ENCODE assay signal across 26 cellular contexts in genomic region chr15:57090460-57090859, GRCh38.
DNase-seq lines count a peak whose midpoint lies in the region; ATAC-seq and TF ChIP-seq lines count a peak whose summit lies in the region.
"Had no signal": no experiment of that assay in that cellular context is flagged by ENCODE, and none has a peak within 500 bp of the region (broad histone marks: within the 10 kb centered on the region; RNA-seq: fewer than 3 reads in every experiment).

No MANE protein-coding gene starts in this region.

- H3K9me3 Mint-ChIP-seq in glutamatergic neuron (ENCODE audit: unreplicated experiment) (peaks cover 1% of the 10 kb centered on the region), GM23338 (no peaks in the 10 kb centered on the region)
- H3K9me3 Mint-ChIP-seq: naive thymus-derived CD4-positive, alpha-beta T cell had no signal

- H2AFZ ChIP-seq in GM23338 = no peak overlapping the region
- H2AFZ ChIP-seq: PC-9 had no signal

- H4K20me1 ChIP-seq in GM23338 (replicated peaks; ENCODE audit: insufficient read depth) = peaks cover 4% of the 10 kb centered on the region; the same call in 1 of the 2 replicates

- no peak for TF ChIP-seq CTCF in glutamatergic neuron (IDR thresholded peaks at IDR 0.05; ENCODE audit: partially characterized antibody, unreplicated experiment)
- TF ChIP-seq CTCF in GM23338 (conservative IDR thresholded peaks at IDR 0.05; ENCODE audit: low read depth in 2 of 2) = no peak
- no peak for TF ChIP-seq CTCF in right lobe of liver (IDR thresholded peaks at IDR 0.05)

- H3K9me2 ChIP-seq in GM23338 (ENCODE audit: insufficient read depth) = no peaks in the 10 kb centered on the region

- no peaks in the 10 kb centered on the region for H3K36me3 ChIP-seq in GM23338 (ENCODE audit: insufficient read depth)
- H3K36me3 ChIP-seq in right lobe of liver = peaks cover 0 to 10% (median 0%) of the 10 kb centered on the region in 4 donors
- H3K36me3 ChIP-seq: adrenal gland had no signal

- intact Hi-C loops in right lobe of liver (cut with DNase I) = no loop called here

- H3K79me2 ChIP-seq in GM23338 (replicated peaks; ENCODE audit: insufficient read depth) = peaks cover 33% of the 10 kb centered on the region

- peaks cover 12% of the 10 kb centered on the region; the same call in 1 of the 2 replicates for H3K4me1 ChIP-seq in GM23338 (ENCODE audit: insufficient read depth)
- no peaks in the 10 kb centered on the region for H3K4me1 ChIP-seq in right lobe of liver
- H3K4me1 ChIP-seq: lower lobe of right lung, SJSA1 had no signal

- peak overlapping the region; percentile 72 for H3K27ac Mint-ChIP-seq in glutamatergic neuron (ENCODE audit: unreplicated experiment)
- H3K27ac Mint-ChIP-seq in GM23338 = no peak overlapping the region; the same call in 1 of the 2 replicates
- H3K27ac Mint-ChIP-seq: activated CD8-positive, alpha-beta memory T cell treated with anti-CD3 and anti-CD28 coated beads, Interleukin-2, amount 10 ng/mL, durations not matched to agents 7 days and 5 days had no signal

- H3K4me3 ChIP-seq in GM23338 (no peak overlapping the region), right lobe of liver (no peak overlapping the region)
- H3K4me3 ChIP-seq: adrenal gland, heart right ventricle, lower lobe of right lung, PC-9, SJSA1, skin epidermis had no signal

- no peak for ATAC-seq in GM23338
- no peak for ATAC-seq in right lobe of liver
- ATAC-seq: activated CD8-positive, alpha-beta memory T cell treated with anti-CD3 and anti-CD28 coated beads, Interleukin-2, amount 10 ng/mL, durations not matched to agents 7 days and 5 days; HCT116; heart right ventricle; lower lobe of right lung; naive thymus-derived CD4-positive, alpha-beta T cell had no signal

- no peak overlapping the region for H3K27ac ChIP-seq in GM23338 (ENCODE audit: low read depth)
- H3K27ac ChIP-seq in right lobe of liver = no peak overlapping the region
- H3K27ac ChIP-seq: adrenal gland, heart right ventricle, KMS-11, lower lobe of right lung, PC-9, SJSA1, skin epidermis had no signal

- DNase-seq in DMS114 treated with DMSO at 0.1 percent for 48 hours (lab: John Stamatoyannopoulos, UW; ENCODE audit: unreplicated experiment) (peak; percentile 60), NCI-H146 treated with DMSO at 0.1 percent for 48 hours (lab: John Stamatoyannopoulos, UW; ENCODE audit: unreplicated experiment) (peak; percentile 44), glutamatergic neuron (no peak), GM23338 (ENCODE audit: low spot score) (no peak), right lobe of liver (no peak), ecto neural progenitor cell (ENCODE audit: low spot score) (no peak)
- DNase-seq in activated CD8-positive, alpha-beta memory T cell treated with anti-CD3 and anti-CD28 coated beads, Interleukin-2, amount 50 U/mL, for 48 hours = no peak
- DNase-seq: activated CD4-positive, alpha-beta T cell treated with anti-CD3 and anti-CD28 coated beads for 1 hour; activated CD8-positive, alpha-beta memory T cell treated with anti-CD3 and anti-CD28 coated beads, Interleukin-2, amount 10 ng/mL, durations not matched to agents 7 days and 5 days; activated effector memory CD4-positive, alpha-beta T cell treated with Interleukin-2 at 50 U/mL for 16 hours; adrenal gland; caudate nucleus; effector memory CD4-positive, alpha-beta T cell; EL; heart right ventricle; lower lobe of right lung; naive thymus-derived CD4-positive, alpha-beta T cell; NCI-H1048; PC-9; stimulated activated CD4-positive, alpha-beta T cell treated with anti-CD3 and anti-CD28 coated beads, Interleukin-2, amount 100 ng/mL, for 48 hours; T1000 had no signal

- H3K4me1 Mint-ChIP-seq in glutamatergic neuron (ENCODE audit: low read depth, unreplicated experiment) (peaks cover 25% of the 10 kb centered on the region), GM23338 (peaks cover 31% of the 10 kb centered on the region)

- H3K27me3 Mint-ChIP-seq in glutamatergic neuron (ENCODE audit: unreplicated experiment) (no peaks in the 10 kb centered on the region), GM23338 (ENCODE audit: insufficient read depth, low read depth, poor library complexity) (no peaks in the 10 kb centered on the region)
- H3K27me3 Mint-ChIP-seq: activated CD8-positive, alpha-beta memory T cell treated with anti-CD3 and anti-CD28 coated beads, Interleukin-2, amount 10 ng/mL, durations not matched to agents 7 days and 5 days; naive thymus-derived CD4-positive, alpha-beta T cell had no signal

- H3K4me3 Mint-ChIP-seq in glutamatergic neuron (ENCODE audit: unreplicated experiment) (peak overlapping the region; percentile 77), GM23338 (no peak overlapping the region)
- H3K4me3 Mint-ChIP-seq: activated CD8-positive, alpha-beta memory T cell treated with anti-CD3 and anti-CD28 coated beads, Interleukin-2, amount 10 ng/mL, durations not matched to agents 7 days and 5 days; naive thymus-derived CD4-positive, alpha-beta T cell had no signal

- WGBS in right lobe of liver (ENCODE audit: insufficient coverage, low coverage, low lambda C conversion rate, missing lambda C conversion rate) = 92% methylated on average over 4 of the region's 4 CpGs

- no peaks in the 10 kb centered on the region for H3F3A ChIP-seq in GM23338 (replicated peaks; ENCODE audit: low read depth)

- H3K4me2 ChIP-seq in GM23338 = no peak overlapping the region
- H3K4me2 ChIP-seq: KMS-11, PC-9 had no signal

- H3K9me3 ChIP-seq in right lobe of liver = no peaks in the 10 kb centered on the region
- H3K9me3 ChIP-seq: adrenal gland, heart right ventricle, lower lobe of right lung, SJSA1 had no signal

- no peak for TF ChIP-seq POLR2A in right lobe of liver (IDR thresholded peaks at IDR 0.05)

- H3K36me3 Mint-ChIP-seq in glutamatergic neuron (ENCODE audit: unreplicated experiment) (no peaks in the 10 kb centered on the region), GM23338 (ENCODE audit: low read depth) (no peaks in the 10 kb centered on the region; the same call in 2 of the 3 replicates)

- H3K27me3 ChIP-seq in GM23338 (ENCODE audit: insufficient read depth) = no peaks in the 10 kb centered on the region
- H3K27me3 ChIP-seq in right lobe of liver = no peaks in the 10 kb centered on the region
- H3K27me3 ChIP-seq: adrenal gland, heart right ventricle, SJSA1 had no signal

TF ChIP-seq in PFSK-1, 5 proteins besides CTCF, POLR2A, EP300 and RAD21 (continues in another document):
- TF ChIP-seq TAF1 (IDR thresholded peaks at IDR 0.05; ENCODE audit: borderline replicate concordance, insufficient read depth, low read length) = peak; percentile 26; the same call in 1 of the 2 replicates
- no peak for TF ChIP-seq REST (IDR thresholded peaks at IDR 0.05; ENCODE audit: insufficient read depth in 1 of 2, low read depth in 2 of 2, low read length in 2 of 2)

TF ChIP-seq in GM23338, 12 proteins besides CTCF, POLR2A, EP300 and RAD21 (continues in another document):
- no peak for TF ChIP-seq ZNF114 (CRISPR knock-in tag; IDR thresholded peaks at IDR 0.05)
- no peak for TF ChIP-seq ETS1 (IDR thresholded peaks at IDR 0.05)
- no peak for TF ChIP-seq JUNB (IDR thresholded peaks at IDR 0.05; ENCODE audit: unreplicated experiment)
- TF ChIP-seq POLR2AphosphoS5 (IDR thresholded peaks at IDR 0.05; ENCODE audit: low read depth) = no peak
- TF ChIP-seq ZNF331 (CRISPR knock-in tag; IDR thresholded peaks at IDR 0.05; ENCODE audit: low read depth) = no peak
- TF ChIP-seq EZH2phosphoT487 (IDR thresholded peaks at IDR 0.05; ENCODE audit: unreplicated experiment) = no peak
- no peak for TF ChIP-seq EZH2 (IDR thresholded peaks at IDR 0.05; ENCODE audit: low read depth, unreplicated experiment)
- TF ChIP-seq REST (IDR thresholded peaks at IDR 0.05; ENCODE audit: unreplicated experiment) = no peak
- no peak for TF ChIP-seq NANOG (IDR thresholded peaks at IDR 0.05; ENCODE audit: borderline replicate concordance)
- TF ChIP-seq STAT1 (IDR thresholded peaks at IDR 0.05; ENCODE audit: unreplicated experiment) = no peak
- no peak for TF ChIP-seq CREB1 (CRISPR knock-in tag; IDR thresholded peaks at IDR 0.05; ENCODE audit: low read depth)

Comparison
In these comparisons a context has a peak if more than half of its experiments do, and no peak if none do; other contexts are left out.
1. DNase-seq: peak in DMS114 treated with DMSO at 0.1 percent for 48 hours (single experiment) and NCI-H146 treated with DMSO at 0.1 percent for 48 hours (single experiment); none in glutamatergic neuron (single experiment), GM23338 (single experiment), right lobe of liver (0 of 3), activated CD8-positive, alpha-beta memory T cell treated with anti-CD3 and anti-CD28 coated beads, Interleukin-2, amount 50 U/mL, for 48 hours (single experiment) and ecto neural progenitor cell (single experiment).